Comparison of ENCODE assay signal across 1 cellular context in the genomic region with DNA sequence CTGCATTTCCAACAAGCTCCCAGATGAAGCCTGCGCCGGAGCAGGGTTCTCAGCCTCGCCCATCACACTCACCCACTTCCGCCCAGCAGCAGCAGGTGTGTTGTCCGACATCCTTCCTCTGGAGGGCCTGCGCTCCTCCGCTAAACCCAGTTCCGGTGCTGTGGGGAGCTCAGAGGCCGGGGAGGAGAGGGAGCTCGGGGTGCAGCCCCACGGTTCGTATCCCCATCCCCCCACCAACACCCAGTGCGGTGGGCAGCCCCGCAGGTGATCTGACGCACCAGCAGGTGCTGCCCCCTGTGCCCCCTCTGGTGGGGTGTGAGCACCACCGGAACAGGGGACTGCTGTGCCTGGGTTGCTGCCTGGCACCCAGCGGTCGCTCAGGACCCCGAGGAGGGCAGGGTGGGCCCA.
TF ChIP-seq lines count a peak whose summit lies in the region.

No MANE protein-coding gene starts in this region.

TF ChIP-seq in K562, 482 proteins besides CTCF, POLR2A, EP300 and RAD21:
- TF ChIP-seq SPI1 (IDR thresholded peaks at IDR 0.05; ENCODE audit: borderline replicate concordance, low read depth, low read length) = peak; percentile 29; the same call in 1 of the 2 replicates
- TF ChIP-seq, protein P1, sequence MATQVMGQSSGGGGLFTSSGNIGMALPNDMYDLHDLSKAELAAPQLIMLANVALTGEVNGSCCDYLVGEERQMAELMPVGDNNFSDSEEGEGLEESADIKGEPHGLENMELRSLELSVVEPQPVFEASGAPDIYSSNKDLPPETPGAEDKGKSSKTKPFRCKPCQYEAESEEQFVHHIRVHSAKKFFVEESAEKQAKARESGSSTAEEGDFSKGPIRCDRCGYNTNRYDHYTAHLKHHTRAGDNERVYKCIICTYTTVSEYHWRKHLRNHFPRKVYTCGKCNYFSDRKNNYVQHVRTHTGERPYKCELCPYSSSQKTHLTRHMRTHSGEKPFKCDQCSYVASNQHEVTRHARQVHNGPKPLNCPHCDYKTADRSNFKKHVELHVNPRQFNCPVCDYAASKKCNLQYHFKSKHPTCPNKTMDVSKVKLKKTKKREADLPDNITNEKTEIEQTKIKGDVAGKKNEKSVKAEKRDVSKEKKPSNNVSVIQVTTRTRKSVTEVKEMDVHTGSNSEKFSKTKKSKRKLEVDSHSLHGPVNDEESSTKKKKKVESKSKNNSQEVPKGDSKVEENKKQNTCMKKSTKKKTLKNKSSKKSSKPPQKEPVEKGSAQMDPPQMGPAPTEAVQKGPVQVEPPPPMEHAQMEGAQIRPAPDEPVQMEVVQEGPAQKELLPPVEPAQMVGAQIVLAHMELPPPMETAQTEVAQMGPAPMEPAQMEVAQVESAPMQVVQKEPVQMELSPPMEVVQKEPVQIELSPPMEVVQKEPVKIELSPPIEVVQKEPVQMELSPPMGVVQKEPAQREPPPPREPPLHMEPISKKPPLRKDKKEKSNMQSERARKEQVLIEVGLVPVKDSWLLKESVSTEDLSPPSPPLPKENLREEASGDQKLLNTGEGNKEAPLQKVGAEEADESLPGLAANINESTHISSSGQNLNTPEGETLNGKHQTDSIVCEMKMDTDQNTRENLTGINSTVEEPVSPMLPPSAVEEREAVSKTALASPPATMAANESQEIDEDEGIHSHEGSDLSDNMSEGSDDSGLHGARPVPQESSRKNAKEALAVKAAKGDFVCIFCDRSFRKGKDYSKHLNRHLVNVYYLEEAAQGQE (CRISPR knock-in tag; IDR thresholded peaks at IDR 0.05; ENCODE audit: low read depth) = no peak
- TF ChIP-seq RBFOX2 (IDR thresholded peaks at IDR 0.05; ENCODE audit: low read depth, low read length) = 0 out of 2 replicates have a peak, but pooled peaks have one; percentile 18
TF ChIP-seq in K562: peak in this region for 2.
